In genomic region chrX:108900333-108900732, GRCh38 we compare ENCODE assay signal across 34 cellular contexts.
"Had no signal": no experiment of that assay in that cellular context is flagged by ENCODE, and none has a peak within 500 bp of the region (broad histone marks: within the 10 kb centered on the region; RNA-seq: fewer than 3 reads in every experiment).

No MANE protein-coding gene starts in this region.

- DNase-seq: Karpas-422, Kasumi-1, MG63, MM.1S, MV-4-11, NCI-H1048, NCI-H1092, NCI-H1092 treated with DMSO at 0.1 percent for 48 hours, NCI-H1105, NCI-H1105 treated with DMSO at 0.1 percent for 48 hours, NCI-H1417, NCI-H1417 treated with DMSO at 0.1 percent for 48 hours, NCI-H1436, NCI-H1436 treated with DMSO at 0.1 percent for 48 hours, NCI-H146, NCI-H1694, NCI-H1694 treated with DMSO at 0.1 percent for 48 hours, NCI-H187, NCI-H187 treated with DMSO at 0.1 percent for 48 hours, NCI-H1930, NCI-H2029, NCI-H2029 treated with DMSO at 0.1 percent for 48 hours, NCI-H2081, NCI-H2081 treated with DMSO at 0.1 percent for 48 hours, NCI-H2107, NCI-H2171, NCI-H2171 treated with DMSO at 0.1 percent for 48 hours, NCI-H2227 treated with DMSO at 0.1 percent for 48 hours, NCI-H226, NCI-H345, NCI-H446, NCI-H446 treated with DMSO at 0.1 percent for 48 hours, NCI-H510A, NCI-H510A treated with DMSO at 0.1 percent for 48 hours had no signal

- H3K4me3 ChIP-seq: MG63 had no signal

- H3K36me3 ChIP-seq: MG63 had no signal

- H3K27me3 ChIP-seq: MG63 had no signal

- H3K9me3 ChIP-seq: MG63 had no signal
